In genomic region chr3:158802399-158803023, GRCh38 we compare ENCODE assay signal across 8 cellular contexts. TPM values are rescaled to one million over a fixed set of nuclear protein-coding genes. Genes with fewer than 3 reads are reported as not detected.
DNase-seq lines count a peak whose midpoint lies in the region; ATAC-seq and TF ChIP-seq lines count a peak whose summit lies in the region.

No MANE protein-coding gene starts in this region.

- H3F3A ChIP-seq in PC-9 (ENCODE audit: insufficient read depth, low read depth): peaks cover 7% of the 10 kb centered on the region; the same call in 1 of the 2 replicates

- H3K27me3 ChIP-seq in PC-9 (ENCODE audit: insufficient read depth, low read depth) (no peaks in the 10 kb centered on the region), lower lobe of right lung (ENCODE audit: low read depth) (no peaks in the 10 kb centered on the region), transverse colon (no peaks in the 10 kb centered on the region)

- BruUV-seq in PC-9 (replicated peaks; lab: Mats Ljungman, UMichigan): TSS peak; percentile 56

- DNase-seq in AG10803 (ENCODE audit: low read depth) (peak; percentile 40), PC-9 (peak in 1 of 2 experiments; percentile 40), choroid plexus epithelial cell (ENCODE audit: low read depth) (no peak), lower lobe of right lung (peak; percentile 56), transverse colon (peak; percentile 26), NCI-H345 treated with DMSO at 0.1 percent for 48 hours (lab: John Stamatoyannopoulos, UW; ENCODE audit: unreplicated experiment) (no peak)

- H3K79me2 ChIP-seq in PC-9 (ENCODE audit: low read depth): peaks cover 21% of the 10 kb centered on the region

- H3K9me3 ChIP-seq in PC-9 (ENCODE audit: insufficient read depth, low read depth) (no peaks in the 10 kb centered on the region), lower lobe of right lung (no peaks in the 10 kb centered on the region), transverse colon (no peaks in the 10 kb centered on the region)

- in situ Hi-C loops in transverse colon (cut with MboI; ENCODE audit: low pct_ligation_motif_present in 1 of 4, low pct_unique_long_range_greater_than_20kb in 1 of 4, low sequenced_read_pairs in 3 of 4): no loop called here

- peak overlapping the region; percentile 82 for H3K4me3 ChIP-seq in AG10803 (ENCODE audit: low read length)
- peak overlapping the region; percentile 82 for H3K4me3 ChIP-seq in PC-9
- peak overlapping the region; percentile 84 for H3K4me3 ChIP-seq in choroid plexus epithelial cell (ENCODE audit: low read depth, low read length)
- peak overlapping the region; percentile 82 for H3K4me3 ChIP-seq in lower lobe of right lung
- peak overlapping the region; percentile 53 to 95 (median 75) for H3K4me3 ChIP-seq in transverse colon

- no peaks in the 10 kb centered on the region for H3K9me2 ChIP-seq in PC-9 (ENCODE audit: insufficient read depth)

- H3K4me1 ChIP-seq in PC-9 (replicated peaks; ENCODE audit: insufficient read depth) (peaks cover 35% of the 10 kb centered on the region), lower lobe of right lung (peaks cover 22% of the 10 kb centered on the region), transverse colon (peaks cover 9 to 34% (median 20%) of the 10 kb centered on the region in 4 donors)

- TF ChIP-seq CTCF in AG10803 (conservative IDR thresholded peaks at IDR 0.05; ENCODE audit: low read length) (no peak), PC-9 (conservative IDR thresholded peaks at IDR 0.05) (no peak), choroid plexus epithelial cell (conservative IDR thresholded peaks at IDR 0.05; ENCODE audit: low read depth, low read length) (no peak), lower lobe of right lung (IDR thresholded peaks at IDR 0.05) (no peak), transverse colon (IDR thresholded peaks at IDR 0.05) (no peak)

- no peak for TF ChIP-seq EP300 in transverse colon (IDR thresholded peaks at IDR 0.05; ENCODE audit: low read depth)

- POLR2A ChIA-PET in PC-9 (lab: Charles Lee; ENCODE audit: unreplicated experiment): interaction anchor here (0.5 to 0.7 kb wide), 6 partner anchors 9 to 1649 kb away, joined by 4 to 9 read pairs (median 6); partner anchors contain the start of gene MLF1

- H3K27ac ChIP-seq in PC-9: peak overlapping the region; percentile 43; the same call in 1 of the 2 replicates
- peak overlapping the region; percentile 88 for H3K27ac ChIP-seq in lower lobe of right lung
- peak overlapping the region; percentile 87 to 95 (median 90) for H3K27ac ChIP-seq in transverse colon

- no peaks in the 10 kb centered on the region for H4K20me1 ChIP-seq in PC-9 (ENCODE audit: insufficient read depth)

- CTCF ChIA-PET in PC-9 (lab: Charles Lee): interaction anchor here (1.0 kb wide), 1 partner anchor 75 kb away, joined by 6 read pairs; no protein-coding TSS in a partner anchor

- ATAC-seq in GM18519 (IDR thresholded peaks at IDR 0.05; ENCODE audit: low FRiP score, unreplicated experiment) (peak; percentile 28), HG02981 (IDR thresholded peaks at IDR 0.05; ENCODE audit: unreplicated experiment) (peak; percentile 33), lower lobe of right lung (peak; percentile 55 to 61)

- TF ChIP-seq POLR2A in transverse colon (IDR thresholded peaks at IDR 0.05): no peak

- H2AFZ ChIP-seq in PC-9: peak overlapping the region; percentile 100

- intact Hi-C loops in PC-9 (cut with micrococcal nuclease; ENCODE audit: unreplicated experiment) (loop anchor here (2.0 kb wide), 1 partner anchor 232 kb away; the partner anchor contains the start of gene MLF1), lower lobe of right lung (cut with DNase I) (no loop called here), transverse colon (cut with DNase I; ENCODE audit: low total_unique reads) (no loop called here)

- 22 to 64% methylated on average over 8 to 23 of the region's 23 CpGs for WGBS in transverse colon (ENCODE audit: low coverage in 1 of 2), 2 donors

- H3K4me2 ChIP-seq in PC-9: peak overlapping the region; percentile 91

- H3K36me3 ChIP-seq in PC-9 (ENCODE audit: low read depth): 0 out of 2 replicates have a peak, but pooled peaks cover 15% of the 10 kb centered on the region
- H3K36me3 ChIP-seq in lower lobe of right lung: peaks cover 26% of the 10 kb centered on the region
- peaks cover 0 to 6% (median 0%) of the 10 kb centered on the region in 4 donors for H3K36me3 ChIP-seq in transverse colon

RNA-seq across cellular contexts. Expression of gene MFSD1, which starts 0.7 kb away (rescaled TPM):
- total RNA-seq in PC-9 (2021) (31.0 and 38.6 TPM in 2 replicates), lower lobe of right lung (102 TPM), transverse colon (10 to 100 TPM in 3 of 4 donors, 1 to 10 TPM in 1; 9.2 to 86.6 (median 64.0) TPM)

Comparison
In these comparisons a context has a peak if more than half of its experiments do, and no peak if none do; other contexts are left out.
1. DNase-seq: peak in AG10803 (single experiment), lower lobe of right lung (single experiment) and transverse colon (single experiment); none in choroid plexus epithelial cell (single experiment) and NCI-H345 treated with DMSO at 0.1 percent for 48 hours (single experiment).
2. Peak in every context shown above with its lines, with median percentiles within 50 percentile points of each other: H3K4me3 ChIP-seq, ATAC-seq and H3K27ac ChIP-seq.